Comparison of ENCODE assay signal across 1 cellular context in the genomic region with DNA sequence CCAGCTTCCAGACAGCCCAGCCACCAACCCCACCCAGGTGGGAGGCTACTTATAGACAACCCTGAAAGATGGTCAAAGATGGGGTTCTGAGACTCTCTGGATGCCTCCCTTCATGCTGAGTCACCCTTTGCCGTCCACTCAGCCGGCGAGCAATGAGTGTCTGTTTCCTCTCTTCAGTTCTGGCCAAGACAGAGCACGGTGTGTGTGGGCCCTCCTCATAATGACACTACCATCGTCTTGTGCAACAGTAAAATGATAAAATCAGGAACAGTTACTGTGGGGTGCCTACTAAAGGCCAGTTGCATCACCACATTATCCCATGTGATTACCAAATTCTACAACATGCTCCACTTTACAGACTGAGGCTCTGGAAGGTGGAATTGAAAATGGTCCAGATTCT.
TF ChIP-seq lines count a peak whose summit lies in the region.

No MANE protein-coding gene starts in this region.

TF ChIP-seq in SK-N-SH, 30 proteins besides CTCF, POLR2A, EP300 and RAD21 (continued from another document):
- TF ChIP-seq, protein P1, sequence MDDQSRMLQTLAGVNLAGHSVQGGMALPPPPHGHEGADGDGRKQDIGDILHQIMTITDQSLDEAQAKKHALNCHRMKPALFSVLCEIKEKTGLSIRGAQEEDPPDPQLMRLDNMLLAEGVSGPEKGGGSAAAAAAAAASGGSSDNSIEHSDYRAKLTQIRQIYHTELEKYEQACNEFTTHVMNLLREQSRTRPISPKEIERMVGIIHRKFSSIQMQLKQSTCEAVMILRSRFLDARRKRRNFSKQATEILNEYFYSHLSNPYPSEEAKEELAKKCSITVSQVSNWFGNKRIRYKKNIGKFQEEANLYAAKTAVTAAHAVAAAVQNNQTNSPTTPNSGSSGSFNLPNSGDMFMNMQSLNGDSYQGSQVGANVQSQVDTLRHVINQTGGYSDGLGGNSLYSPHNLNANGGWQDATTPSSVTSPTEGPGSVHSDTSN (IDR thresholded peaks at IDR 0.05): peak; percentile 82
- no peak for TF ChIP-seq GABPA (IDR thresholded peaks at IDR 0.05; ENCODE audit: low read depth)
- no peak for TF ChIP-seq SMC3 (IDR thresholded peaks at IDR 0.05; ENCODE audit: low read depth, low read length)
- TF ChIP-seq, protein P2, sequence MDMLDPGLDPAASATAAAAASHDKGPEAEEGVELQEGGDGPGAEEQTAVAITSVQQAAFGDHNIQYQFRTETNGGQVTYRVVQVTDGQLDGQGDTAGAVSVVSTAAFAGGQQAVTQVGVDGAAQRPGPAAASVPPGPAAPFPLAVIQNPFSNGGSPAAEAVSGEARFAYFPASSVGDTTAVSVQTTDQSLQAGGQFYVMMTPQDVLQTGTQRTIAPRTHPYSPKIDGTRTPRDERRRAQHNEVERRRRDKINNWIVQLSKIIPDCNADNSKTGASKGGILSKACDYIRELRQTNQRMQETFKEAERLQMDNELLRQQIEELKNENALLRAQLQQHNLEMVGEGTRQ (IDR thresholded peaks at IDR 0.05; ENCODE audit: borderline replicate concordance, low read depth, low read length): no peak
- TF ChIP-seq FOSL2 (IDR thresholded peaks at IDR 0.05; ENCODE audit: borderline replicate concordance, low read depth): peak; percentile 73; the same call in 1 of the 2 replicates
- TF ChIP-seq, protein P3, sequence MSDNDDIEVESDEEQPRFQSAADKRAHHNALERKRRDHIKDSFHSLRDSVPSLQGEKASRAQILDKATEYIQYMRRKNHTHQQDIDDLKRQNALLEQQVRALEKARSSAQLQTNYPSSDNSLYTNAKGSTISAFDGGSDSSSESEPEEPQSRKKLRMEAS (IDR thresholded peaks at IDR 0.05; ENCODE audit: low read depth): peak; percentile 87
- TF ChIP-seq TAF1 (IDR thresholded peaks at IDR 0.05; ENCODE audit: borderline replicate concordance, low read depth, low read length): no peak
- peak; percentile 84 for TF ChIP-seq JUND (IDR thresholded peaks at IDR 0.05)
- no peak for TF ChIP-seq RFX5 (IDR thresholded peaks at IDR 0.05; ENCODE audit: low read length)
- 0 out of 2 replicates have a peak, but pooled peaks have one; percentile 24 for TF ChIP-seq TEAD4 (IDR thresholded peaks at IDR 0.05; ENCODE audit: borderline replicate concordance, insufficient read depth)
- TF ChIP-seq NFIC (IDR thresholded peaks at IDR 0.05; ENCODE audit: borderline replicate concordance): peak; percentile 75
- TF ChIP-seq, protein P4, sequence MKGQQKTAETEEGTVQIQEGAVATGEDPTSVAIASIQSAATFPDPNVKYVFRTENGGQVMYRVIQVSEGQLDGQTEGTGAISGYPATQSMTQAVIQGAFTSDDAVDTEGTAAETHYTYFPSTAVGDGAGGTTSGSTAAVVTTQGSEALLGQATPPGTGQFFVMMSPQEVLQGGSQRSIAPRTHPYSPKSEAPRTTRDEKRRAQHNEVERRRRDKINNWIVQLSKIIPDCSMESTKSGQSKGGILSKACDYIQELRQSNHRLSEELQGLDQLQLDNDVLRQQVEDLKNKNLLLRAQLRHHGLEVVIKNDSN (IDR thresholded peaks at IDR 0.05; ENCODE audit: borderline replicate concordance, low read depth): 0 out of 2 replicates have a peak, but pooled peaks have one; percentile 41
- no peak; the same call in 1 of the 2 replicates for TF ChIP-seq SIN3A (IDR thresholded peaks at IDR 0.05; ENCODE audit: borderline replicate concordance, low read depth, low read length)
- TF ChIP-seq, protein P5, sequence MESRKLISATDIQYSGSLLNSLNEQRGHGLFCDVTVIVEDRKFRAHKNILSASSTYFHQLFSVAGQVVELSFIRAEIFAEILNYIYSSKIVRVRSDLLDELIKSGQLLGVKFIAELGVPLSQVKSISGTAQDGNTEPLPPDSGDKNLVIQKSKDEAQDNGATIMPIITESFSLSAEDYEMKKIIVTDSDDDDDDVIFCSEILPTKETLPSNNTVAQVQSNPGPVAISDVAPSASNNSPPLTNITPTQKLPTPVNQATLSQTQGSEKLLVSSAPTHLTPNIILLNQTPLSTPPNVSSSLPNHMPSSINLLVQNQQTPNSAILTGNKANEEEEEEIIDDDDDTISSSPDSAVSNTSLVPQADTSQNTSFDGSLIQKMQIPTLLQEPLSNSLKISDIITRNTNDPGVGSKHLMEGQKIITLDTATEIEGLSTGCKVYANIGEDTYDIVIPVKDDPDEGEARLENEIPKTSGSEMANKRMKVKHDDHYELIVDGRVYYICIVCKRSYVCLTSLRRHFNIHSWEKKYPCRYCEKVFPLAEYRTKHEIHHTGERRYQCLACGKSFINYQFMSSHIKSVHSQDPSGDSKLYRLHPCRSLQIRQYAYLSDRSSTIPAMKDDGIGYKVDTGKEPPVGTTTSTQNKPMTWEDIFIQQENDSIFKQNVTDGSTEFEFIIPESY (IDR thresholded peaks at IDR 0.05; ENCODE audit: borderline replicate concordance, low read depth): no peak
- no peak for TF ChIP-seq RCOR1 (IDR thresholded peaks at IDR 0.05; ENCODE audit: low read length)
- TF ChIP-seq CHD2 (IDR thresholded peaks at IDR 0.05; ENCODE audit: low read length, partially characterized antibody): no peak
- TF ChIP-seq FOXM1 (IDR thresholded peaks at IDR 0.05; ENCODE audit: low read depth): peak; percentile 75; the same call in 1 of the 2 replicates
- TF ChIP-seq FOXJ3 (CRISPR knock-in tag; IDR thresholded peaks at IDR 0.05): no peak
